In genomic region chr1:28354121-28354520, GRCh38 we compare ENCODE assay signal across 1 cellular context.
A peak's percentile ranks its signal among the peaks of the same experiment; 100 is the strongest.
TF ChIP-seq lines count a peak whose summit lies in the region.

No MANE protein-coding gene starts in this region.

TF ChIP-seq in K562, 482 proteins besides CTCF, POLR2A, EP300 and RAD21 (continued from another document):
- TF ChIP-seq CTCFL (IDR thresholded peaks at IDR 0.05; ENCODE audit: borderline replicate concordance, insufficient read depth, low read depth, low read length, poor library complexity, severe bottlenecking): no peak
- TF ChIP-seq CEBPG (CRISPR knock-in tag; IDR thresholded peaks at IDR 0.05): no peak
- peak in 1 of 2 experiments; percentile 41; a peak in 1 of 4 replicates for TF ChIP-seq CEBPG (tag; conservative IDR thresholded peaks at IDR 0.05 in 1 of 2, IDR thresholded peaks at IDR 0.05 in 1 of 2)
- no peak for TF ChIP-seq CBX3 (IDR thresholded peaks at IDR 0.05; ENCODE audit: borderline replicate concordance in 1 of 2, low read length in 2 of 2)
- TF ChIP-seq ZNF239 (CRISPR knock-in tag; IDR thresholded peaks at IDR 0.05): no peak
- no peak for TF ChIP-seq CREB1 (IDR thresholded peaks at IDR 0.05)
- 0 out of 2 replicates have a peak, but pooled peaks have one; percentile 12 for TF ChIP-seq CREB1 (CRISPR knock-in tag; IDR thresholded peaks at IDR 0.05)
- peak; percentile 85 for TF ChIP-seq C11orf30 (IDR thresholded peaks at IDR 0.05; ENCODE audit: low read depth)
- peak; percentile 61 for TF ChIP-seq MEIS2 (IDR thresholded peaks at IDR 0.05; ENCODE audit: partially characterized antibody)
- TF ChIP-seq HOXB6 (CRISPR knock-in tag; IDR thresholded peaks at IDR 0.05; ENCODE audit: borderline replicate concordance): no peak
- no peak for TF ChIP-seq ARID3B (CRISPR knock-in tag; IDR thresholded peaks at IDR 0.05; ENCODE audit: borderline replicate concordance)
- TF ChIP-seq E2F4 (CRISPR knock-in tag; IDR thresholded peaks at IDR 0.05; ENCODE audit: low read depth): no peak
- 0 out of 2 replicates have a peak, but pooled peaks have one; percentile 9 for TF ChIP-seq SP1 (CRISPR knock-in tag; IDR thresholded peaks at IDR 0.05)
